9 cellular contexts compared by ENCODE assay signal in genomic region chr5:157267025-157267424, GRCh38. TPM values are rescaled to one million over a fixed set of nuclear protein-coding genes. Genes with fewer than 3 reads are reported as not detected.
DNase-seq lines count a peak whose midpoint lies in the region; ATAC-seq, FAIRE-seq and TF ChIP-seq lines count a peak whose summit lies in the region.
"Had no signal": no experiment of that assay in that cellular context is flagged by ENCODE, and none has a peak within 500 bp of the region (broad histone marks: within the 10 kb centered on the region; RNA-seq: fewer than 3 reads in every experiment).

No MANE protein-coding gene starts in this region.

- H3K36me3 ChIP-seq in adrenal gland (replicated peaks in 1 of 2) (no peaks in the 10 kb centered on the region), HepG2 (replicated peaks in 1 of 2; ENCODE audit: control insufficient read depth in 1 of 2, insufficient read depth in 2 of 2, low read length in 2 of 2) (no peaks in the 10 kb centered on the region), transverse colon (no peaks in the 10 kb centered on the region)

- H3K9me3 ChIP-seq in adrenal gland (replicated peaks in 1 of 3) (no peaks in the 10 kb centered on the region), HepG2 (ENCODE audit: low read length) (no peaks in the 10 kb centered on the region), transverse colon (no peaks in the 10 kb centered on the region)

- no peaks in the 10 kb centered on the region for H3K27me3 Mint-ChIP-seq in activated naive CD4-positive, alpha-beta T cell treated with anti-CD3 and anti-CD28 coated beads for 36 hours (ENCODE audit: low read depth)

- no peaks in the 10 kb centered on the region for H3K9me3 Mint-ChIP-seq in activated naive CD4-positive, alpha-beta T cell treated with anti-CD3 and anti-CD28 coated beads for 36 hours

- CTCF ChIA-PET in activated naive CD4-positive, alpha-beta T cell treated with anti-CD3 and anti-CD28 coated beads for 36 hours (lab: Charles Lee), result interaction anchor here (0.9 to 2.4 kb wide), 8 partner anchors 9 to 118 kb away, joined by 3 to 18 read pairs (median 6); no protein-coding TSS in a partner anchor
- CTCF ChIA-PET in HepG2 (lab: Yijun Ruan, JAX; ENCODE audit: low intra/inter-chr PET ratio, low total read pairs), result no interaction called here

- TF ChIP-seq EP300 in HepG2 (IDR thresholded peaks at IDR 0.05; ENCODE audit: low read depth in 2 of 2, low read length in 2 of 2), result no peak
- no peak for TF ChIP-seq EP300 in HepG2 (CRISPR knock-in tag; IDR thresholded peaks at IDR 0.05; ENCODE audit: borderline replicate concordance)
- TF ChIP-seq EP300 in transverse colon (IDR thresholded peaks at IDR 0.05; ENCODE audit: low read depth), result no peak

- 36 to 54% (median 49%) methylated on average over 3 of the region's 3 CpGs for WGBS in adrenal gland, 4 donors
- WGBS in HepG2 (ENCODE audit: low lambda C conversion rate), result 39% methylated on average over 3 of the region's 3 CpGs
- WGBS in transverse colon (ENCODE audit: low coverage in 1 of 2), 2 donors, result 74% methylated on average over 3 of the region's 3 CpGs; no CpG with 5 or more reads in 1 of the 2 donors

- no peak overlapping the region for H2AFZ ChIP-seq in HepG2 (ENCODE audit: low read length)

- TF ChIP-seq RAD21 in HepG2 (CRISPR knock-in tag; IDR thresholded peaks at IDR 0.05), result no peak

- peak overlapping the region; percentile 90 for H3K27ac Mint-ChIP-seq in activated naive CD4-positive, alpha-beta T cell treated with anti-CD3 and anti-CD28 coated beads for 36 hours

- peak overlapping the region in 1 of 4 donors; percentile 94 for H3K4me3 ChIP-seq in adrenal gland
- peak overlapping the region; percentile 74 to 84 (median 83) for H3K4me3 ChIP-seq in HepG2 (replicated peaks in 1 of 3; ENCODE audit: insufficient read depth in 1 of 3, low read depth in 2 of 3, low read length in 3 of 3)
- peak overlapping the region in 1 of 4 donors; percentile 89 for H3K4me3 ChIP-seq in transverse colon

- peaks cover 10 to 43% of the 10 kb centered on the region in 2 donors for H3K4me1 ChIP-seq in adrenal gland (replicated peaks in 1 of 2)
- peaks cover 58% of the 10 kb centered on the region for H3K4me1 ChIP-seq in HepG2 (ENCODE audit: insufficient read depth, low read length)
- H3K4me1 ChIP-seq in transverse colon, result peaks cover 4 to 28% (median 14%) of the 10 kb centered on the region in 4 donors

- H3K4me1 Mint-ChIP-seq in activated naive CD4-positive, alpha-beta T cell treated with anti-CD3 and anti-CD28 coated beads for 36 hours (ENCODE audit: low read depth), result peaks cover 69% of the 10 kb centered on the region

- no peaks in the 10 kb centered on the region for H3K27me3 ChIP-seq in adrenal gland
- peaks cover 0 to 1% of the 10 kb centered on the region in 2 experiments; a peak in 2 of 5 replicates for H3K27me3 ChIP-seq in HepG2 (ENCODE audit: control insufficient read depth in 1 of 2, insufficient read depth in 2 of 2, low read length in 2 of 2)
- no peaks in the 10 kb centered on the region for H3K27me3 ChIP-seq in transverse colon

- peak overlapping the region; percentile 93 for H3K4me3 Mint-ChIP-seq in activated naive CD4-positive, alpha-beta T cell treated with anti-CD3 and anti-CD28 coated beads for 36 hours

- peak overlapping the region; percentile 58 for H3K9ac ChIP-seq in HepG2 (ENCODE audit: insufficient read depth, low read depth, low read length)

- TF ChIP-seq POLR2A in adrenal gland (IDR thresholded peaks at IDR 0.05) (no peak), HepG2 (IDR thresholded peaks at IDR 0.05; ENCODE audit: insufficient read depth in 1 of 2, low read depth in 2 of 2, low read length in 2 of 2) (no peak), transverse colon (IDR thresholded peaks at IDR 0.05) (no peak)

- POLR2A ChIA-PET in HepG2 (lab: Yijun Ruan, JAX), result no interaction called here

- H4K20me1 ChIP-seq in HepG2 (ENCODE audit: insufficient read depth, low read length), result no peaks in the 10 kb centered on the region

- peaks cover 3% of the 10 kb centered on the region for H3K79me2 ChIP-seq in HepG2 (ENCODE audit: insufficient read depth, low read length)

- no peak for FAIRE-seq in HepG2 (lab: Jason Lieb, UNC)

- peak overlapping the region; percentile 95 for H3K4me2 ChIP-seq in HepG2 (ENCODE audit: low read depth, low read length)

- peak; percentile 18 for ATAC-seq in HepG2
- no peak for ATAC-seq in HG02981 (IDR thresholded peaks at IDR 0.05; ENCODE audit: unreplicated experiment)

- TF ChIP-seq CTCF in adrenal gland (IDR thresholded peaks at IDR 0.05) (no peak), HepG2 (CRISPR knock-in tag; IDR thresholded peaks at IDR 0.05) (no peak), transverse colon (IDR thresholded peaks at IDR 0.05) (no peak)

- TSS peak; percentile 47 for BruUV-seq in HepG2 (replicated peaks; lab: Mats Ljungman, UMichigan)

- peak; percentile 18 for DNase-seq in activated naive CD4-positive, alpha-beta T cell treated with anti-CD3 and anti-CD28 coated beads for 36 hours
- DNase-seq in activated naive CD4-positive, alpha-beta T cell (lab: John Stamatoyannopoulos, UW), result no peak
- DNase-seq in adrenal gland (peak in 2 of 7 donors; percentile 31 to 54), HepG2 (ENCODE audit: low spot score) (no peak), transverse colon (no peak), NCI-H1092 (lab: John Stamatoyannopoulos, UW) (no peak), putamen (ENCODE audit: low spot score) (no peak)
- DNase-seq: NCI-H1417 treated with DMSO at 0.1 percent for 48 hours had no signal

- intact Hi-C loops in activated naive CD4-positive, alpha-beta T cell treated with anti-CD3 and anti-CD28 coated beads for 36 hours (cut with micrococcal nuclease), result loop anchor here (2.0 kb wide), 1 partner anchor 14 kb away; no protein-coding TSS in a partner anchor
- intact Hi-C loops in adrenal gland (cut with DNase I) (no loop called here), HepG2 (cut with micrococcal nuclease; ENCODE audit: unreplicated experiment) (loop anchor here (1.0 kb wide), 1 partner anchor 45 kb away; no protein-coding TSS in a partner anchor), transverse colon (cut with DNase I; ENCODE audit: low total_unique reads) (no loop called here)

- H3K36me3 Mint-ChIP-seq in activated naive CD4-positive, alpha-beta T cell treated with anti-CD3 and anti-CD28 coated beads for 36 hours (ENCODE audit: low read depth), result peaks cover 51% of the 10 kb centered on the region

- in situ Hi-C loops in HepG2 (cut with HindIII; ENCODE audit: extremely low pct_ligation_motif_present, low pct_unique_long_range_greater_than_20kb) (no loop called here), transverse colon (cut with MboI; ENCODE audit: low pct_ligation_motif_present in 1 of 4, low pct_unique_long_range_greater_than_20kb in 1 of 4, low sequenced_read_pairs in 3 of 4) (no loop called here)

- peak overlapping the region in 3 of 5 donors; percentile 10 to 70 (median 36) for H3K27ac ChIP-seq in adrenal gland
- H3K27ac ChIP-seq in HepG2 (ENCODE audit: extremely low read length, insufficient read depth, low read length), result no peak overlapping the region
- peak overlapping the region in 3 of 4 donors; percentile 70 to 77 (median 74) for H3K27ac ChIP-seq in transverse colon

TF ChIP-seq in HepG2, 621 proteins besides CTCF, POLR2A, EP300 and RAD21 (continues in another document):
- 0 out of 2 replicates have a peak, but pooled peaks have one; percentile 28 for TF ChIP-seq SALL1 (CRISPR knock-in tag; IDR thresholded peaks at IDR 0.05)
- 0 out of 2 replicates have a peak, but pooled peaks have one; percentile 28 for TF ChIP-seq HDAC1 (CRISPR knock-in tag; IDR thresholded peaks at IDR 0.05)
- no peak for TF ChIP-seq TRIM24 (CRISPR knock-in tag; IDR thresholded peaks at IDR 0.05)

RNA-seq across cellular contexts. Expression of gene CYFIP2, which starts 1.1 kb away (rescaled TPM):
- 100 to 1,000 TPM; 490 to 492 TPM for total RNA-seq in activated naive CD4-positive, alpha-beta T cell treated with anti-CD3 and anti-CD28 coated beads for 36 hours
- total RNA-seq in adrenal gland, result 10 to 100 TPM; 24.8 to 74.3 (median 54.8) TPM
- polyA plus RNA-seq in adrenal gland, result 10 to 100 TPM; 32.6 to 63.6 (median 45.0) TPM
- 30.3 and 40.2 TPM in 2 replicates for total RNA-seq in HepG2 (2016; rRNA removed; fragmentation: Illumina TruSeq; extraction: Trizol)
- total RNA-seq in HepG2 (2016; cell fraction: cytosol; rRNA removed; fragmentation: Illumina TruSeq; extraction: Trizol; ENCODE audit: low read depth), result 13.4 and 13.7 TPM in 2 replicates
- total RNA-seq in HepG2 (2016; cell fraction: insoluble cytoplasmic fraction; rRNA removed; fragmentation: Illumina TruSeq; extraction: Trizol), result 28.6 and 32.7 TPM in 2 replicates
- 33.5 TPM in 2 replicates for total RNA-seq in HepG2 (2016; cell fraction: membrane; rRNA removed; fragmentation: Illumina TruSeq; extraction: Trizol)
- total RNA-seq in HepG2 (2016; cell fraction: nucleus; rRNA removed; fragmentation: Illumina TruSeq; extraction: Trizol), result 25.4 and 29.9 TPM in 2 replicates
- 22.5 and 22.6 TPM in 2 replicates for polyA plus RNA-seq in HepG2 (2011; rRNA removed)
- polyA plus RNA-seq in HepG2 (2011; cell fraction: cytosol; rRNA removed), result 20.3 and 24.1 TPM in 2 replicates
- 61.6 and 72.0 TPM in 2 replicates for polyA plus RNA-seq in HepG2 (2011; cell fraction: nucleus; rRNA removed)
- 43.3 and 45.5 TPM in 2 replicates for polyA plus RNA-seq in HepG2 (2012)
- polyA plus RNA-seq in HepG2 (2016; cell fraction: cytosol; fragmentation: Illumina TruSeq; extraction: Trizol; ENCODE audit: low read depth), result 14.6 and 15.8 TPM in 2 replicates
- 39.1 and 48.8 TPM in 2 replicates for polyA plus RNA-seq in HepG2 (2016; cell fraction: insoluble cytoplasmic fraction; fragmentation: Illumina TruSeq; extraction: Trizol; ENCODE audit: low read depth)
- polyA plus RNA-seq in HepG2 (2016; cell fraction: membrane; fragmentation: Illumina TruSeq; extraction: Trizol; ENCODE audit: low read depth), result 33.6 and 33.7 TPM in 2 replicates
- 31.7 and 39.3 TPM in 2 replicates for polyA plus RNA-seq in HepG2 (2016; cell fraction: nucleus; fragmentation: Illumina TruSeq; extraction: Trizol; ENCODE audit: insufficient read depth, low read depth)
- 17.9 and 70.5 TPM in 2 replicates for polyA minus RNA-seq in HepG2 (2011; rRNA and poly(A)+ RNA removed; ENCODE audit: low replicate concordance)
- polyA minus RNA-seq in HepG2 (2011; cell fraction: cytosol; rRNA and poly(A)+ RNA removed), result 16.3 and 22.5 TPM in 2 replicates
- 55.0 and 64.3 TPM in 2 replicates for polyA minus RNA-seq in HepG2 (2011; cell fraction: nucleus; rRNA and poly(A)+ RNA removed)
- total RNA-seq in transverse colon, result 100 to 1,000 TPM in 1 of 4 donors, 10 to 100 TPM in 3; 34.0 to 134 (median 41.6) TPM

Comparison
In these comparisons a context has a peak if more than half of its experiments do, and no peak if none do; other contexts are left out.
1. intact Hi-C loops: an anchor here in activated naive CD4-positive, alpha-beta T cell treated with anti-CD3 and anti-CD28 coated beads for 36 hours (2.0 kb wide) and HepG2 (1.0 kb wide); none called in adrenal gland and transverse colon.